Comparison of ENCODE assay signal across 1 cellular context in genomic region chr5:34007675-34008600, GRCh38.
TF ChIP-seq lines count a peak whose summit lies in the region.

Gene AMACR (minus strand): TSS chr5:34008050. CDS start chr5:34008019, 31 bp downstream.

TF ChIP-seq in HepG2, 621 proteins besides CTCF, POLR2A, EP300 and RAD21 (continued from another document and continues in another):
- no peak for TF ChIP-seq AFF4 (CRISPR knock-in tag; IDR thresholded peaks at IDR 0.05)
- TF ChIP-seq HOXD1 (CRISPR knock-in tag; IDR thresholded peaks at IDR 0.05): no peak
- TF ChIP-seq ZNF251 (CRISPR knock-in tag; IDR thresholded peaks at IDR 0.05): no peak
- TF ChIP-seq ERF (CRISPR knock-in tag; IDR thresholded peaks at IDR 0.05): peak; percentile 80
- TF ChIP-seq RAD51 (IDR thresholded peaks at IDR 0.05; ENCODE audit: borderline replicate concordance): no peak
- peak; percentile 83 for TF ChIP-seq ATF7-NPFF (CRISPR knock-in tag; IDR thresholded peaks at IDR 0.05; ENCODE audit: low read depth)
- TF ChIP-seq ZSCAN31 (CRISPR knock-in tag; IDR thresholded peaks at IDR 0.05; ENCODE audit: low read depth): peak; percentile 82; the same call in 1 of the 2 replicates
- TF ChIP-seq ZNF678 (CRISPR knock-in tag; IDR thresholded peaks at IDR 0.05): 0 out of 2 replicates have a peak, but pooled peaks have one; percentile 58
- peak; percentile 43 for TF ChIP-seq ZNF644 (CRISPR knock-in tag; IDR thresholded peaks at IDR 0.05; ENCODE audit: low read depth)
- no peak; the same call in 1 of the 2 replicates for TF ChIP-seq ZSCAN5A (CRISPR knock-in tag; IDR thresholded peaks at IDR 0.05; ENCODE audit: borderline replicate concordance)
- TF ChIP-seq, protein P1, sequence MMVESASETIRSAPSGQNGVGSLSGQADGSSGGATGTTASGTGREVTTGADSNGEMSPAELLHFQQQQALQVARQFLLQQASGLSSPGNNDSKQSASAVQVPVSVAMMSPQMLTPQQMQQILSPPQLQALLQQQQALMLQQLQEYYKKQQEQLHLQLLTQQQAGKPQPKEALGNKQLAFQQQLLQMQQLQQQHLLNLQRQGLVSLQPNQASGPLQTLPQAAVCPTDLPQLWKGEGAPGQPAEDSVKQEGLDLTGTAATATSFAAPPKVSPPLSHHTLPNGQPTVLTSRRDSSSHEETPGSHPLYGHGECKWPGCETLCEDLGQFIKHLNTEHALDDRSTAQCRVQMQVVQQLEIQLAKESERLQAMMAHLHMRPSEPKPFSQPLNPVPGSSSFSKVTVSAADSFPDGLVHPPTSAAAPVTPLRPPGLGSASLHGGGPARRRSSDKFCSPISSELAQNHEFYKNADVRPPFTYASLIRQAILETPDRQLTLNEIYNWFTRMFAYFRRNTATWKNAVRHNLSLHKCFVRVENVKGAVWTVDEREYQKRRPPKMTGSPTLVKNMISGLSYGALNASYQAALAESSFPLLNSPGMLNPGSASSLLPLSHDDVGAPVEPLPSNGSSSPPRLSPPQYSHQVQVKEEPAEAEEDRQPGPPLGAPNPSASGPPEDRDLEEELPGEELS (CRISPR knock-in tag; IDR thresholded peaks at IDR 0.05): peak; percentile 76
- TF ChIP-seq, protein P2, sequence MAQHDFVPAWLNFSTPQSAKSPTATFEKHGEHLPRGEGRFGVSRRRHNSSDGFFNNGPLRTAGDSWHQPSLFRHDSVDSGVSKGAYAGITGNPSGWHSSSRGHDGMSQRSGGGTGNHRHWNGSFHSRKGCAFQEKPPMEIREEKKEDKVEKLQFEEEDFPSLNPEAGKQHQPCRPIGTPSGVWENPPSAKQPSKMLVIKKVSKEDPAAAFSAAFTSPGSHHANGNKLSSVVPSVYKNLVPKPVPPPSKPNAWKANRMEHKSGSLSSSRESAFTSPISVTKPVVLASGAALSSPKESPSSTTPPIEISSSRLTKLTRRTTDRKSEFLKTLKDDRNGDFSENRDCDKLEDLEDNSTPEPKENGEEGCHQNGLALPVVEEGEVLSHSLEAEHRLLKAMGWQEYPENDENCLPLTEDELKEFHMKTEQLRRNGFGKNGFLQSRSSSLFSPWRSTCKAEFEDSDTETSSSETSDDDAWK (CRISPR knock-in tag; IDR thresholded peaks at IDR 0.05): no peak
- TF ChIP-seq ZBTB38 (CRISPR knock-in tag; IDR thresholded peaks at IDR 0.05): peak; percentile 35; the same call in 1 of the 2 replicates
- peak; percentile 57; the same call in 1 of the 2 replicates for TF ChIP-seq FOXJ3 (CRISPR knock-in tag; IDR thresholded peaks at IDR 0.05; ENCODE audit: borderline replicate concordance)
- no peak for TF ChIP-seq ZBTB8A (CRISPR knock-in tag; IDR thresholded peaks at IDR 0.05; ENCODE audit: borderline replicate concordance, low read depth)
- 0 out of 2 replicates have a peak, but pooled peaks have one; percentile 16 for TF ChIP-seq ONECUT2 (CRISPR knock-in tag; IDR thresholded peaks at IDR 0.05)
- TF ChIP-seq ATF6 (CRISPR knock-in tag; conservative IDR thresholded peaks at IDR 0.05): no peak
- TF ChIP-seq HNRNPUL1 (IDR thresholded peaks at IDR 0.05; ENCODE audit: low read depth, low read length): 0 out of 2 replicates have a peak, but pooled peaks have one; percentile 38
- peak; percentile 91 for TF ChIP-seq POLR2AphosphoS5 (IDR thresholded peaks at IDR 0.05; ENCODE audit: low read depth, low read length)
- TF ChIP-seq RBM22 (optimal IDR thresholded peaks at IDR 0.05; ENCODE audit: low read length): no peak
- TF ChIP-seq, protein P3, sequence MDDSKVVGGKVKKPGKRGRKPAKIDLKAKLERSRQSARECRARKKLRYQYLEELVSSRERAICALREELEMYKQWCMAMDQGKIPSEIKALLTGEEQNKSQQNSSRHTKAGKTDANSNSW (CRISPR knock-in tag; IDR thresholded peaks at IDR 0.05; ENCODE audit: borderline replicate concordance): 0 out of 2 replicates have a peak, but pooled peaks have one; percentile 21
- TF ChIP-seq, protein P4, sequence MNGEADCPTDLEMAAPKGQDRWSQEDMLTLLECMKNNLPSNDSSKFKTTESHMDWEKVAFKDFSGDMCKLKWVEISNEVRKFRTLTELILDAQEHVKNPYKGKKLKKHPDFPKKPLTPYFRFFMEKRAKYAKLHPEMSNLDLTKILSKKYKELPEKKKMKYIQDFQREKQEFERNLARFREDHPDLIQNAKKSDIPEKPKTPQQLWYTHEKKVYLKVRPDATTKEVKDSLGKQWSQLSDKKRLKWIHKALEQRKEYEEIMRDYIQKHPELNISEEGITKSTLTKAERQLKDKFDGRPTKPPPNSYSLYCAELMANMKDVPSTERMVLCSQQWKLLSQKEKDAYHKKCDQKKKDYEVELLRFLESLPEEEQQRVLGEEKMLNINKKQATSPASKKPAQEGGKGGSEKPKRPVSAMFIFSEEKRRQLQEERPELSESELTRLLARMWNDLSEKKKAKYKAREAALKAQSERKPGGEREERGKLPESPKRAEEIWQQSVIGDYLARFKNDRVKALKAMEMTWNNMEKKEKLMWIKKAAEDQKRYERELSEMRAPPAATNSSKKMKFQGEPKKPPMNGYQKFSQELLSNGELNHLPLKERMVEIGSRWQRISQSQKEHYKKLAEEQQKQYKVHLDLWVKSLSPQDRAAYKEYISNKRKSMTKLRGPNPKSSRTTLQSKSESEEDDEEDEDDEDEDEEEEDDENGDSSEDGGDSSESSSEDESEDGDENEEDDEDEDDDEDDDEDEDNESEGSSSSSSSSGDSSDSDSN (CRISPR knock-in tag; IDR thresholded peaks at IDR 0.05): peak; percentile 99
- TF ChIP-seq ZNF747 (CRISPR knock-in tag; IDR thresholded peaks at IDR 0.05; ENCODE audit: borderline replicate concordance): peak; percentile 75; the same call in 1 of the 2 replicates
- TF ChIP-seq HMGXB3 (CRISPR knock-in tag; IDR thresholded peaks at IDR 0.05; ENCODE audit: borderline replicate concordance): peak; percentile 65; the same call in 1 of the 2 replicates
- TF ChIP-seq ZNF691 (CRISPR knock-in tag; IDR thresholded peaks at IDR 0.05; ENCODE audit: borderline replicate concordance, low read depth): peak; percentile 81; the same call in 1 of the 2 replicates
- no peak for TF ChIP-seq TCF12 (IDR thresholded peaks at IDR 0.05)
- no peak; the same call in none of the 2 replicates for TF ChIP-seq TCF12 (CRISPR knock-in tag; IDR thresholded peaks at IDR 0.05)
- TF ChIP-seq, protein P5, sequence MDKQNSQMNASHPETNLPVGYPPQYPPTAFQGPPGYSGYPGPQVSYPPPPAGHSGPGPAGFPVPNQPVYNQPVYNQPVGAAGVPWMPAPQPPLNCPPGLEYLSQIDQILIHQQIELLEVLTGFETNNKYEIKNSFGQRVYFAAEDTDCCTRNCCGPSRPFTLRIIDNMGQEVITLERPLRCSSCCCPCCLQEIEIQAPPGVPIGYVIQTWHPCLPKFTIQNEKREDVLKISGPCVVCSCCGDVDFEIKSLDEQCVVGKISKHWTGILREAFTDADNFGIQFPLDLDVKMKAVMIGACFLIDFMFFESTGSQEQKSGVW (CRISPR knock-in tag; IDR thresholded peaks at IDR 0.05; ENCODE audit: borderline replicate concordance): no peak
- TF ChIP-seq ZNF124 (CRISPR knock-in tag; IDR thresholded peaks at IDR 0.05): peak; percentile 87; the same call in 1 of the 2 replicates
